In genomic region chr7:5419523-5420107, GRCh38 we compare ENCODE assay signal across 8 cellular contexts. TPM values are rescaled to one million over a fixed set of nuclear protein-coding genes. Genes with fewer than 3 reads are reported as not detected.
DNase-seq lines count a peak whose midpoint lies in the region; ATAC-seq and TF ChIP-seq lines count a peak whose summit lies in the region.

No MANE protein-coding gene starts in this region.

- DNase-seq in ELR (ENCODE audit: low read depth): peak; percentile 48
- peak in 1 of 2 donors; percentile 44 for DNase-seq in heart right ventricle
- peak; percentile 53 for DNase-seq in putamen (ENCODE audit: low spot score)
- no peak for DNase-seq in KG1 (lab: John Stamatoyannopoulos, UW)
- no peak for DNase-seq in NCI-H1105 (lab: John Stamatoyannopoulos, UW)
- DNase-seq in activated CD4-positive, CD25-positive, alpha-beta regulatory T cell treated with anti-CD3 and anti-CD28 coated beads, Interleukin-2, amount 50 U/mL, for 72 hours: no peak

- TF ChIP-seq CTCF in WI38 (IDR thresholded peaks at IDR 0.05; ENCODE audit: low read depth, low read length) (no peak), heart right ventricle (IDR thresholded peaks at IDR 0.05) (no peak)

- 1 to 2% methylated on average over 44 of the region's 44 CpGs for WGBS in heart right ventricle, 2 donors

- peaks cover 16 to 45% (median 21%) of the 10 kb centered on the region in 9 donors for H3K4me1 ChIP-seq in heart right ventricle

- H3K27ac ChIP-seq in heart right ventricle: peak overlapping the region; percentile 78 to 100 (median 99)

- H3K4me3 ChIP-seq in WI38 (ENCODE audit: low read depth, low read length) (peak overlapping the region; percentile 92), heart right ventricle (peak overlapping the region; percentile 68 to 94 (median 88))

- intact Hi-C loops in heart right ventricle (cut with DNase I): loop anchor here in 2 of 10 donors (5.0 kb wide), 1 partner anchor 52 kb away; no protein-coding TSS in a partner anchor

- H3K9me3 ChIP-seq in heart right ventricle: no peaks in the 10 kb centered on the region

- H3K36me3 ChIP-seq in heart right ventricle: peaks cover 0 to 16% (median 0%) of the 10 kb centered on the region in 9 donors

- ATAC-seq in heart right ventricle (no peak), HG03442 (IDR thresholded peaks at IDR 0.05; ENCODE audit: unreplicated experiment) (no peak)

- peaks cover 0 to 18% (median 0%) of the 10 kb centered on the region in 7 donors for H3K27me3 ChIP-seq in heart right ventricle

RNA-seq across cellular contexts. Expression of gene TNRC18, which starts 4.0 kb away (rescaled TPM):
- 10 to 100 TPM; 26.4 to 42.3 (median 31.6) TPM for total RNA-seq in heart right ventricle
- polyA plus RNA-seq in heart right ventricle: 10 to 100 TPM; 10.1 to 28.8 TPM

Comparison
In these comparisons a context has a peak if more than half of its experiments do, and no peak if none do; other contexts are left out.
1. DNase-seq: peak in ELR (single experiment) and putamen (single experiment); none in KG1 (single experiment), NCI-H1105 (single experiment) and activated CD4-positive, CD25-positive, alpha-beta regulatory T cell treated with anti-CD3 and anti-CD28 coated beads, Interleukin-2, amount 50 U/mL, for 72 hours (single experiment).